Comparison of ENCODE assay signal across 25 cellular contexts in genomic region chr2:54995553-54995952, GRCh38. TPM values are rescaled to one million over a fixed set of nuclear protein-coding genes. Genes with fewer than 3 reads are reported as not detected.
DNase-seq lines count a peak whose midpoint lies in the region; ATAC-seq, FAIRE-seq and TF ChIP-seq lines count a peak whose summit lies in the region.
"Had no signal": no experiment of that assay in that cellular context is flagged by ENCODE, and none has a peak within 500 bp of the region (broad histone marks: within the 10 kb centered on the region; RNA-seq: fewer than 3 reads in every experiment).

No MANE protein-coding gene starts in this region.

- FAIRE-seq in astrocyte (lab: Jason Lieb, UNC), result no peak
- FAIRE-seq: A204.1, TTC549, urothelium cell line had no signal

- no peaks in the 10 kb centered on the region for H3K27me3 Mint-ChIP-seq in activated T-cell treated with anti-CD3 and anti-CD28 coated beads, Interleukin-2, amount 50 U/mL, for 24 hours
- H3K27me3 Mint-ChIP-seq in astrocyte (ENCODE audit: low read depth, unreplicated experiment) (no peaks in the 10 kb centered on the region), WTC11 (ENCODE audit: low read depth) (no peaks in the 10 kb centered on the region)
- H3K27me3 Mint-ChIP-seq in stimulated activated naive B cell treated with anti-CD40 and anti-IgM and Interleukin-4, amounts not matched to agents 10 μg/mL and 1 μg/mL and 100 μg/mL, for 72 hours, result no peaks in the 10 kb centered on the region
- H3K27me3 Mint-ChIP-seq: activated CD4-positive, alpha-beta T cell treated with anti-CD3 and anti-CD28 coated beads, Interleukin-2, amount 10 ng/mL, durations not matched to agents 7 days and 5 days; B cell had no signal

- no peak overlapping the region for H3K9ac ChIP-seq in astrocyte (ENCODE audit: low read length)
- H3K9ac ChIP-seq in colonic mucosa (ENCODE audit: low read depth in 2 of 2, low read length in 2 of 2), result no peak overlapping the region

- no peaks in the 10 kb centered on the region for H3K9me3 Mint-ChIP-seq in activated T-cell treated with anti-CD3 and anti-CD28 coated beads, Interleukin-2, amount 50 U/mL, for 24 hours
- H3K9me3 Mint-ChIP-seq in astrocyte (ENCODE audit: unreplicated experiment) (no peaks in the 10 kb centered on the region), WTC11 (no peaks in the 10 kb centered on the region)
- H3K9me3 Mint-ChIP-seq in stimulated activated naive B cell treated with anti-CD40 and anti-IgM and Interleukin-4, amounts not matched to agents 10 μg/mL and 1 μg/mL and 100 μg/mL, for 72 hours, result no peaks in the 10 kb centered on the region
- H3K9me3 Mint-ChIP-seq: activated CD4-positive, alpha-beta T cell treated with anti-CD3 and anti-CD28 coated beads, Interleukin-2, amount 10 ng/mL, durations not matched to agents 7 days and 5 days had no signal

- H3K36me3 ChIP-seq in astrocyte (ENCODE audit: insufficient read depth, low read length) (no peaks in the 10 kb centered on the region), colonic mucosa (no peaks in the 10 kb centered on the region)
- H3K36me3 ChIP-seq: prostate gland had no signal

- intact Hi-C loops in colonic mucosa (cut with DNase I), result no loop called here

- H3K9me3 ChIP-seq in astrocyte (ENCODE audit: insufficient read depth, low read depth, low read length) (no peaks in the 10 kb centered on the region), colonic mucosa (no peaks in the 10 kb centered on the region)
- H3K9me3 ChIP-seq: prostate gland had no signal

- H3K27ac Mint-ChIP-seq in activated T-cell treated with anti-CD3 and anti-CD28 coated beads, Interleukin-2, amount 50 U/mL, for 24 hours, result peak overlapping the region; percentile 52
- H3K27ac Mint-ChIP-seq in astrocyte (ENCODE audit: unreplicated experiment) (no peak overlapping the region), WTC11 (no peak overlapping the region)
- H3K27ac Mint-ChIP-seq in stimulated activated naive B cell treated with anti-CD40 and anti-IgM and Interleukin-4, amounts not matched to agents 10 μg/mL and 1 μg/mL and 100 μg/mL, for 72 hours, result no peak overlapping the region
- H3K27ac Mint-ChIP-seq: activated CD4-positive, alpha-beta T cell treated with anti-CD3 and anti-CD28 coated beads, Interleukin-2, amount 10 ng/mL, durations not matched to agents 7 days and 5 days; B cell had no signal

- H3K27me3 ChIP-seq in astrocyte (ENCODE audit: insufficient read depth, low read length) (no peaks in the 10 kb centered on the region), colonic mucosa (no peaks in the 10 kb centered on the region)
- H3K27me3 ChIP-seq: dorsolateral prefrontal cortex had no signal

- CTCF ChIA-PET in WTC11 (lab: Charles Lee), result no interaction called here

- H2AFZ ChIP-seq in astrocyte (ENCODE audit: low read depth, low read length), result no peak overlapping the region

- H3K4me3 ChIP-seq in astrocyte (ENCODE audit: insufficient read depth, low read depth, low read length) (no peak overlapping the region), colonic mucosa (no peak overlapping the region)
- H3K4me3 ChIP-seq: prostate gland, skin epidermis had no signal

- no peak overlapping the region for H3K4me3 Mint-ChIP-seq in activated T-cell treated with anti-CD3 and anti-CD28 coated beads, Interleukin-2, amount 50 U/mL, for 24 hours
- peak overlapping the region; percentile 30 for H3K4me3 Mint-ChIP-seq in astrocyte (ENCODE audit: unreplicated experiment)
- no peak overlapping the region for H3K4me3 Mint-ChIP-seq in stimulated activated naive B cell treated with anti-CD40 and anti-IgM and Interleukin-4, amounts not matched to agents 10 μg/mL and 1 μg/mL and 100 μg/mL, for 72 hours
- no peak overlapping the region for H3K4me3 Mint-ChIP-seq in WTC11
- H3K4me3 Mint-ChIP-seq: activated CD4-positive, alpha-beta T cell treated with anti-CD3 and anti-CD28 coated beads, Interleukin-2, amount 10 ng/mL, durations not matched to agents 7 days and 5 days; B cell had no signal

- no peak for DNase-seq in activated T-cell treated with anti-CD3 and anti-CD28 coated beads, Interleukin-2, amount 50 U/mL, for 24 hours
- DNase-seq in activated T-cell treated with anti-CD3 and anti-CD28 coated beads for 4 hours (no peak), astrocyte (ENCODE audit: low read depth) (no peak), colonic mucosa (no peak), NCI-H1694 treated with DMSO at 0.1 percent for 48 hours (lab: John Stamatoyannopoulos, UW) (no peak), WTC11 (ENCODE audit: low spot score) (no peak)
- no peak for DNase-seq in stimulated activated naive B cell treated with anti-CD40 and anti-IgM and Interleukin-4, amounts not matched to agents 10 μg/mL and 1 μg/mL and 100 μg/mL, for 72 hours
- DNase-seq: activated CD4-positive, alpha-beta T cell treated with anti-CD3 and anti-CD28 coated beads, Interleukin-2, amount 10 ng/mL, durations not matched to agents 7 days and 5 days; activated CD8-positive, alpha-beta memory T cell treated with anti-CD3 and anti-CD28 coated beads, Interleukin-2, amount 50 U/mL, for 48 hours; activated gamma-delta T cell; DMS79; dorsolateral prefrontal cortex; GOT3; left ventricle myocardium superior; NCI-H1694; NCI-H2227 treated with DMSO at 0.1 percent for 48 hours; PC-3; SHP77 had no signal

- H3K27ac ChIP-seq in astrocyte (ENCODE audit: low read depth, low read length) (no peak overlapping the region), colonic mucosa (no peak overlapping the region)
- H3K27ac ChIP-seq: prostate gland, skin epidermis had no signal

- POLR2A ChIA-PET in WTC11 (lab: Charles Lee), result no interaction called here

- H3K4me1 ChIP-seq in astrocyte (ENCODE audit: insufficient read depth, low read length), result peaks cover 20% of the 10 kb centered on the region
- H3K4me1 ChIP-seq in colonic mucosa, result peaks cover 3% of the 10 kb centered on the region

- no peak for TF ChIP-seq CTCF in astrocyte (IDR thresholded peaks at IDR 0.05; ENCODE audit: insufficient read depth, low read depth, low read length)
- TF ChIP-seq CTCF in colonic mucosa (IDR thresholded peaks at IDR 0.05), result no peak
- no peak for TF ChIP-seq CTCF in WTC11 (IDR thresholded peaks at IDR 0.05)

- H3K79me2 ChIP-seq in astrocyte (ENCODE audit: insufficient read depth, low read length), result peaks cover 99% of the 10 kb centered on the region

- H4K20me1 ChIP-seq in astrocyte (ENCODE audit: insufficient read depth, low read length), result peaks cover 98% of the 10 kb centered on the region

- ATAC-seq in HG02870 (IDR thresholded peaks at IDR 0.05; ENCODE audit: unreplicated experiment) (peak; percentile 80), WTC11 (no peak)
- peak; percentile 63 to 88 for ATAC-seq in stimulated activated naive B cell treated with anti-CD40 and anti-IgM and Interleukin-4, amounts not matched to agents 10 μg/mL and 1 μg/mL and 100 μg/mL, for 72 hours (replicated peaks)
- ATAC-seq: left ventricle myocardium superior, PC-3 had no signal

- H3K36me3 Mint-ChIP-seq in activated T-cell treated with anti-CD3 and anti-CD28 coated beads, Interleukin-2, amount 50 U/mL, for 24 hours (ENCODE audit: low read depth), result peaks cover 6% of the 10 kb centered on the region
- H3K36me3 Mint-ChIP-seq in astrocyte (ENCODE audit: low read depth, unreplicated experiment) (no peaks in the 10 kb centered on the region), WTC11 (no peaks in the 10 kb centered on the region)
- H3K36me3 Mint-ChIP-seq in stimulated activated naive B cell treated with anti-CD40 and anti-IgM and Interleukin-4, amounts not matched to agents 10 μg/mL and 1 μg/mL and 100 μg/mL, for 72 hours, result peaks cover 3 to 4% of the 10 kb centered on the region in 2 donors

- peaks cover 77% of the 10 kb centered on the region for H3K4me1 Mint-ChIP-seq in activated T-cell treated with anti-CD3 and anti-CD28 coated beads, Interleukin-2, amount 50 U/mL, for 24 hours (ENCODE audit: low read depth)
- peaks cover 48% of the 10 kb centered on the region for H3K4me1 Mint-ChIP-seq in astrocyte (ENCODE audit: low read depth, unreplicated experiment)
- H3K4me1 Mint-ChIP-seq in stimulated activated naive B cell treated with anti-CD40 and anti-IgM and Interleukin-4, amounts not matched to agents 10 μg/mL and 1 μg/mL and 100 μg/mL, for 72 hours, result peaks cover 29 to 75% of the 10 kb centered on the region in 2 donors
- peaks cover 26% of the 10 kb centered on the region for H3K4me1 Mint-ChIP-seq in WTC11

- no peak overlapping the region for H3K4me2 ChIP-seq in astrocyte (ENCODE audit: low read length)

TF ChIP-seq in WTC11, 78 proteins besides CTCF, POLR2A, EP300 and RAD21 (continues in another document):
- no peak for TF ChIP-seq ZNF281 (CRISPR knock-in tag; IDR thresholded peaks at IDR 0.05)

RNA-seq across cellular contexts. Expression of gene RTN4, which starts 54.7 kb away (rescaled TPM):
- 509 and 541 TPM in 2 replicates for total RNA-seq in astrocyte
- total RNA-seq in colonic mucosa, result 100 to 1,000 TPM; 199 to 280 TPM
- total RNA-seq in WTC11 (2021), result 175 to 202 TPM (median 178 TPM) in 3 replicates
